Comparison of ENCODE assay signal across 8 cellular contexts in genomic region chr4:2220016-2220620, GRCh38. TPM values are rescaled to one million over a fixed set of nuclear protein-coding genes. Genes with fewer than 3 reads are reported as not detected.
DNase-seq lines count a peak whose midpoint lies in the region; ATAC-seq and TF ChIP-seq lines count a peak whose summit lies in the region.

No MANE protein-coding gene starts in this region.

- no peaks in the 10 kb centered on the region for H3K27me3 ChIP-seq in adrenal gland

- peak; percentile 54 for ATAC-seq in GM18502 (IDR thresholded peaks at IDR 0.05; ENCODE audit: poor library complexity, unreplicated experiment)
- ATAC-seq in T-cell (replicated peaks in 1 of 4), result peak; percentile 88 to 97 (median 90)
- peak; percentile 88 to 95 for ATAC-seq in left cardiac atrium
- no peak for ATAC-seq in GM18517 (IDR thresholded peaks at IDR 0.05; ENCODE audit: unreplicated experiment)

- H3K36me3 Mint-ChIP-seq in T-cell, result peaks cover 7% of the 10 kb centered on the region

- no peaks in the 10 kb centered on the region for H3K4me1 ChIP-seq in adrenal gland (replicated peaks in 1 of 2)

- H3K27me3 Mint-ChIP-seq in T-cell, result no peaks in the 10 kb centered on the region

- intact Hi-C loops in adrenal gland (cut with DNase I) (no loop called here), left cardiac atrium (cut with DNase I) (loop anchor here (5.0 kb wide), 2 partner anchors 207 to 242 kb away; no protein-coding TSS in a partner anchor)

- CTCF ChIA-PET in T-cell (lab: Charles Lee), result interaction anchor here (0.6 to 2.3 kb wide), 25 partner anchors 10 to 285 kb away, joined by 3 to 12 read pairs (median 4); partner anchors contain the start of genes CFAP99 (in 1 of the 2), HAUS3 (in 1 of the 2), MXD4 (in 1 of the 2) and POLN (in 1 of the 2)

- POLR2A ChIA-PET in T-cell (lab: Charles Lee), result interaction anchor here (0.6 to 1.0 kb wide), 3 partner anchors 21 to 531 kb away, joined by 3 to 4 read pairs (median 3); no protein-coding TSS in a partner anchor

- H3K4me3 ChIP-seq in adrenal gland, result no peak overlapping the region

- no peak overlapping the region for H3K4me3 Mint-ChIP-seq in T-cell

- peaks cover 6% of the 10 kb centered on the region in 3 donors for H3K4me1 Mint-ChIP-seq in T-cell

- peak; percentile 69 to 94 (median 86) for TF ChIP-seq CTCF in adrenal gland (IDR thresholded peaks at IDR 0.05)

- H3K27ac ChIP-seq in adrenal gland, result no peak overlapping the region

- no peaks in the 10 kb centered on the region for H3K36me3 ChIP-seq in adrenal gland (replicated peaks in 1 of 2)

- H3K27ac Mint-ChIP-seq in T-cell, result no peak overlapping the region

- TF ChIP-seq POLR2A in adrenal gland (IDR thresholded peaks at IDR 0.05), result no peak

- DNase-seq in A172 (ENCODE audit: low spot score), result peak; percentile 61
- DNase-seq in MV-4-11 (lab: John Stamatoyannopoulos, UW), result peak; percentile 49
- DNase-seq in T-cell, result peak; percentile 54 to 86 (median 75)
- DNase-seq in adrenal gland, result peak; percentile 69 to 89 (median 80)
- peak; percentile 69 for DNase-seq in left cardiac atrium
- peak; percentile 64 for DNase-seq in putamen (ENCODE audit: low spot score)

- no peaks in the 10 kb centered on the region for H3K9me3 Mint-ChIP-seq in T-cell

- 7 to 13% (median 11%) methylated on average over 10 of the region's 10 CpGs for WGBS in adrenal gland, 4 donors

- no peaks in the 10 kb centered on the region for H3K9me3 ChIP-seq in adrenal gland (replicated peaks in 1 of 3)

RNA-seq across cellular contexts. Expression of gene HAUS3, which starts 21.8 kb away (rescaled TPM):
- 19.9 and 60.5 TPM in 2 replicates for total RNA-seq in A172 (2014; rRNA removed; shearing (Covaris generic))
- total RNA-seq in T-cell (10 to 100 TPM; 29.3 to 94.0 (median 31.2) TPM), adrenal gland (10 to 100 TPM in 5 of 8 donors, 1 to 10 TPM in 3; 8.3 to 15.8 (median 12.6) TPM), left cardiac atrium (1 to 10 TPM; 6.7 to 7.3 TPM)
- polyA plus RNA-seq in adrenal gland, result 10 to 100 TPM; 12.8 to 19.1 (median 13.5) TPM

RNA-seq across cellular contexts. Expression of gene POLN, which starts 21.8 kb away (rescaled TPM):
- total RNA-seq in A172 (2014; rRNA removed; shearing (Covaris generic)), result 0.24 and 0.62 TPM in 2 replicates
- 1 to 10 TPM; 2.5 to 3.7 (median 2.7) TPM for total RNA-seq in T-cell
- 1 to 10 TPM in 7 of 8 donors, under 1 TPM in 1; 0.69 to 5.7 (median 2.6) TPM for total RNA-seq in adrenal gland
- polyA plus RNA-seq in adrenal gland, result 10 to 100 TPM in 1 of 3 donors, 1 to 10 TPM in 2; 1.3 to 10.6 (median 6.3) TPM
- total RNA-seq in left cardiac atrium, result 1 to 10 TPM; 2.4 to 6.3 TPM

RNA-seq across cellular contexts. Expression of gene MXD4, which starts 41.8 kb away (rescaled TPM):
- 14.6 and 18.4 TPM in 2 replicates for total RNA-seq in A172 (2014; rRNA removed; shearing (Covaris generic))
- total RNA-seq in T-cell (100 to 1,000 TPM in 1 of 5 donors, 10 to 100 TPM in 4; 57.0 to 125 (median 78.2) TPM), adrenal gland (100 to 1,000 TPM in 4 of 8 donors, 10 to 100 TPM in 4; 49.2 to 133 (median 107) TPM), left cardiac atrium (10 to 100 TPM; 27.7 to 46.9 TPM)
- polyA plus RNA-seq in adrenal gland, result 100 to 1,000 TPM in 1 of 3 donors, 10 to 100 TPM in 2; 13.9 to 245 (median 61.6) TPM

Comparison
In these comparisons a context has a peak if more than half of its experiments do, and no peak if none do; other contexts are left out.
1. intact Hi-C loops: an anchor here in left cardiac atrium (5.0 kb wide); none called in adrenal gland.